In genomic region chr1:9784508-9785133, GRCh38 we compare ENCODE assay signal across 9 cellular contexts. TPM values are rescaled to one million over a fixed set of nuclear protein-coding genes. Genes with fewer than 3 reads are reported as not detected.
DNase-seq lines count a peak whose midpoint lies in the region; ATAC-seq and TF ChIP-seq lines count a peak whose summit lies in the region.
"Had no signal": no experiment of that assay in that cellular context is flagged by ENCODE, and none has a peak within 500 bp of the region (broad histone marks: within the 10 kb centered on the region; RNA-seq: fewer than 3 reads in every experiment).

No MANE protein-coding gene starts in this region.

- no peak overlapping the region for H3K9ac ChIP-seq in SK-N-SH

- TF ChIP-seq RAD21 in SK-N-SH (IDR thresholded peaks at IDR 0.05; ENCODE audit: low read length): peak; percentile 85

- H2AFZ ChIP-seq in SK-N-SH (ENCODE audit: low read depth): no peak overlapping the region

- POLR2A ChIA-PET in SK-N-SH (lab: Yijun Ruan, JAX): no interaction called here

- H3K9me3 ChIP-seq in SK-N-SH: no peaks in the 10 kb centered on the region

- H4K20me1 ChIP-seq in SK-N-SH (ENCODE audit: insufficient read depth): peaks cover 19% of the 10 kb centered on the region

- H3K9me3 Mint-ChIP-seq in activated naive CD4-positive, alpha-beta T cell treated with anti-CD3 and anti-CD28 coated beads, Interleukin-2, amount 50 U/mL, for 72 hours: no peaks in the 10 kb centered on the region

- no peaks in the 10 kb centered on the region for H3K36me3 Mint-ChIP-seq in activated naive CD4-positive, alpha-beta T cell treated with anti-CD3 and anti-CD28 coated beads, Interleukin-2, amount 50 U/mL, for 72 hours
- H3K36me3 Mint-ChIP-seq: activated naive CD8-positive, alpha-beta T cell had no signal

- WGBS in SK-N-SH (ENCODE audit: low lambda C conversion rate): 72% methylated on average over 3 of the region's 3 CpGs

- no peak overlapping the region for H3K27ac ChIP-seq in SK-N-SH (ENCODE audit: low read depth in 2 of 2, low read length in 1 of 2)

- H3K27me3 ChIP-seq in SK-N-SH (ENCODE audit: insufficient read depth): no peaks in the 10 kb centered on the region

- H3K4me1 ChIP-seq in SK-N-SH (ENCODE audit: control insufficient read depth in 1 of 2, insufficient read depth in 2 of 2, low read depth in 1 of 2, low read length in 1 of 2): no peaks in the 10 kb centered on the region

- ATAC-seq in activated naive CD4-positive, alpha-beta T cell treated with anti-CD3 and anti-CD28 coated beads, Interleukin-2, amount 50 U/mL, for 72 hours: peak; percentile 29 to 47
- ATAC-seq in HG03442 (IDR thresholded peaks at IDR 0.05; ENCODE audit: unreplicated experiment): no peak
- ATAC-seq in GM21526 (IDR thresholded peaks at IDR 0.05; ENCODE audit: low FRiP score, unreplicated experiment): no peak

- H3K27ac Mint-ChIP-seq in activated naive CD4-positive, alpha-beta T cell treated with anti-CD3 and anti-CD28 coated beads, Interleukin-2, amount 50 U/mL, for 72 hours: no peak overlapping the region
- H3K27ac Mint-ChIP-seq: activated naive CD8-positive, alpha-beta T cell had no signal

- DNase-seq in DMS153 (lab: John Stamatoyannopoulos, UW) (peak; percentile 44), KG1 (lab: John Stamatoyannopoulos, UW) (peak; percentile 26), SK-N-SH (peak; percentile 68), inferior parietal cortex (ENCODE audit: extremely low spot score) (peak; percentile 40)
- peak in 1 of 2 donors; percentile 65 for DNase-seq in activated naive CD4-positive, alpha-beta T cell treated with anti-CD3 and anti-CD28 coated beads, Interleukin-2, amount 50 U/mL, for 72 hours (ENCODE audit: low spot score in 2 of 2)
- DNase-seq in stimulated activated CD4-positive, alpha-beta T cell treated with anti-CD3 and anti-CD28 coated beads, TNF-alpha, amount 100 ng/mL, for 24 hours (ENCODE audit: low read depth in 3 of 3): peak; percentile 46 to 50 (median 48)

- H3F3A ChIP-seq in SK-N-SH (replicated peaks; ENCODE audit: insufficient read depth): peaks cover 4% of the 10 kb centered on the region

- H3K79me2 ChIP-seq in SK-N-SH (ENCODE audit: insufficient read depth): peaks cover 79% of the 10 kb centered on the region

- H3K36me3 ChIP-seq in SK-N-SH (replicated peaks in 1 of 2; ENCODE audit: control insufficient read depth in 1 of 2, insufficient read depth in 2 of 2, low read length in 1 of 2): no peaks in the 10 kb centered on the region

- H3K4me2 ChIP-seq in SK-N-SH: no peak overlapping the region

- CTCF ChIA-PET in SK-N-SH (lab: Yijun Ruan, JAX): interaction anchor here (0.6 to 10.9 kb wide), 49 partner anchors 8 to 641 kb away, joined by 3 to 175 read pairs (median 3); partner anchors contain the start of gene PIK3CD

- no peaks in the 10 kb centered on the region for H3K9me2 ChIP-seq in SK-N-SH

- H3K4me3 ChIP-seq in SK-N-SH (ENCODE audit: low read depth in 2 of 2, low read length in 1 of 2): peak overlapping the region in 1 of 2 experiments; percentile 52; a peak in 1 of 4 replicates

- TF ChIP-seq CTCF in SK-N-SH (IDR thresholded peaks at IDR 0.05): peak; percentile 66

- no peak for TF ChIP-seq EP300 in SK-N-SH (IDR thresholded peaks at IDR 0.05; ENCODE audit: borderline replicate concordance in 1 of 2, low read depth in 1 of 2, low read length in 1 of 2)

TF ChIP-seq in SK-N-SH, 30 proteins besides CTCF, POLR2A, EP300 and RAD21:
- TF ChIP-seq, protein P1, sequence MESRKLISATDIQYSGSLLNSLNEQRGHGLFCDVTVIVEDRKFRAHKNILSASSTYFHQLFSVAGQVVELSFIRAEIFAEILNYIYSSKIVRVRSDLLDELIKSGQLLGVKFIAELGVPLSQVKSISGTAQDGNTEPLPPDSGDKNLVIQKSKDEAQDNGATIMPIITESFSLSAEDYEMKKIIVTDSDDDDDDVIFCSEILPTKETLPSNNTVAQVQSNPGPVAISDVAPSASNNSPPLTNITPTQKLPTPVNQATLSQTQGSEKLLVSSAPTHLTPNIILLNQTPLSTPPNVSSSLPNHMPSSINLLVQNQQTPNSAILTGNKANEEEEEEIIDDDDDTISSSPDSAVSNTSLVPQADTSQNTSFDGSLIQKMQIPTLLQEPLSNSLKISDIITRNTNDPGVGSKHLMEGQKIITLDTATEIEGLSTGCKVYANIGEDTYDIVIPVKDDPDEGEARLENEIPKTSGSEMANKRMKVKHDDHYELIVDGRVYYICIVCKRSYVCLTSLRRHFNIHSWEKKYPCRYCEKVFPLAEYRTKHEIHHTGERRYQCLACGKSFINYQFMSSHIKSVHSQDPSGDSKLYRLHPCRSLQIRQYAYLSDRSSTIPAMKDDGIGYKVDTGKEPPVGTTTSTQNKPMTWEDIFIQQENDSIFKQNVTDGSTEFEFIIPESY (IDR thresholded peaks at IDR 0.05; ENCODE audit: borderline replicate concordance, low read depth): no peak
- peak; percentile 82 for TF ChIP-seq SMC3 (IDR thresholded peaks at IDR 0.05; ENCODE audit: low read depth, low read length)
- TF ChIP-seq JUND (IDR thresholded peaks at IDR 0.05): no peak
TF ChIP-seq in SK-N-SH: peak in this region for 1.

RNA-seq across cellular contexts. Expression of gene CLSTN1, which starts 39.1 kb away (rescaled TPM):
- polyA plus RNA-seq in SK-N-SH (2012; rRNA removed): 23.1 and 59.6 TPM in 2 replicates
- polyA plus RNA-seq in SK-N-SH (2012; cell fraction: cytosol; rRNA removed): 41.2 and 50.0 TPM in 2 replicates
- polyA plus RNA-seq in SK-N-SH (2012; cell fraction: nucleus; rRNA removed): 82.8 and 84.4 TPM in 2 replicates
- total RNA-seq in activated naive CD4-positive, alpha-beta T cell treated with anti-CD3 and anti-CD28 coated beads, Interleukin-2, amount 50 U/mL, for 72 hours: 10 to 100 TPM; 15.6 to 43.3 TPM

Comparison
In these comparisons a context has a peak if more than half of its experiments do, and no peak if none do; other contexts are left out.
1. ATAC-seq: peak in activated naive CD4-positive, alpha-beta T cell treated with anti-CD3 and anti-CD28 coated beads, Interleukin-2, amount 50 U/mL, for 72 hours (2 of 2); none in HG03442 (single experiment) and GM21526 (single experiment).